32 cellular contexts compared by ENCODE assay signal in the genomic region with DNA sequence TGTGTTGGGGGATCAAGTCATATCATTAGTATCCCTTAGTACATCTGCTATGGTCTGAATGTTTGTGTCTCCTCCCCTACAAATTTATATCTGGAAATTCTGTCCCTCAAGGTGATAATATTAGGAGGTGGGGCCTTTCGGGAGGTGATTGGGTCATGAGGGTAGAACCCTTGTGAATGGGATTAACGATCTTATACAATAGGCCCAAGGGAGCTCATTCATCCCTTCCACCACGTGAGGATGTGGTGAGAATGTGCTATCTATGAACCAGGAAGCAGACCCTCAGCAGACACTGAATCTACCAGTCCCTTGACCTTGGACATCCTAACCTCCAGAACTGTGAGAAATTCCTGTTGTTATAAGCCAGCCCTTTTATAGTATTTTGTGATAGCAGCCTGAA.
"Had no signal": no experiment of that assay in that cellular context is flagged by ENCODE, and none has a peak within 500 bp of the region (broad histone marks: within the 10 kb centered on the region; RNA-seq: fewer than 3 reads in every experiment).

No MANE protein-coding gene starts in this region.

- DNase-seq: activated effector memory CD4-positive, alpha-beta T cell treated with anti-CD3 and anti-CD28 coated beads, Interleukin-2, amount 50 U/mL, for 16 hours; activated effector memory CD4-positive, alpha-beta T cell treated with Interleukin-2 at 50 U/mL for 16 hours; activated gamma-delta T cell; activated gamma-delta T cell treated with Interleukin-2 at 50 U/mL for 16 hours; activated naive CD4-positive, alpha-beta T cell; activated naive CD4-positive, alpha-beta T cell treated with anti-CD3 and anti-CD28 coated beads for 36 hours; activated naive CD4-positive, alpha-beta T cell treated with anti-CD3 and anti-CD28 coated beads, Interleukin-2, amount 10 ng/mL, durations not matched to agents 7 days and 5 days; activated naive CD4-positive, alpha-beta T cell treated with anti-CD3 and anti-CD28 coated beads, Interleukin-2, amount 50 U/mL, for 16 hours; activated naive CD4-positive, alpha-beta T cell treated with Interleukin-2 at 50 U/mL for 16 hours; activated naive CD8-positive, alpha-beta T cell treated with anti-CD3 and anti-CD28 coated beads for 36 hours; activated naive CD8-positive, alpha-beta T cell treated with anti-CD3 and anti-CD28 coated beads, Interleukin-2, amount 10 ng/mL, durations not matched to agents 7 days and 5 days; activated naive CD8-positive, alpha-beta T cell treated with anti-CD3 and anti-CD28 coated beads, Interleukin-2, amount 50 U/mL, for 24 hours; activated T-cell treated with anti-CD3 and anti-CD28 coated beads, Interleukin-2, amount 50 U/mL, for 24 hours; activated T-cell treated with anti-CD3 and anti-CD28 coated beads, Interleukin-2, amount 50 U/mL, for 4 hours; activated T-cell treated with anti-CD3 and anti-CD28 coated beads, Interleukin-2, amount 50 U/mL, for 48 hours; activated T-cell treated with anti-CD3 and anti-CD28 coated beads, Interleukin-2, amount 50 U/mL, for 72 hours; adrenal gland; amniotic stem cell; amygdala; anterior cingulate cortex; aorta; body of pancreas; brain microvascular endothelial cell; caudate nucleus; central memory CD4-positive, alpha-beta T cell; cerebellar nuclear complex had no signal

- H3K36me3 ChIP-seq: adrenal gland, ascending aorta, brain microvascular endothelial cell, breast epithelium, cardiac muscle cell had no signal

- H3K4me1 ChIP-seq: ascending aorta, breast epithelium had no signal

- H3K9me3 ChIP-seq: adrenal gland, ascending aorta, body of pancreas, breast epithelium had no signal

- H3K27ac ChIP-seq: adrenal gland, ascending aorta, brain microvascular endothelial cell, breast epithelium, cardiac muscle cell had no signal

- FAIRE-seq: astrocyte had no signal

- H3K4me3 ChIP-seq: adrenal gland, ascending aorta, body of pancreas, breast epithelium, cardiac muscle cell had no signal

- ATAC-seq: activated naive CD4-positive, alpha-beta T cell treated with anti-CD3 and anti-CD28 coated beads, Interleukin-2, amount 50 U/mL, for 72 hours; activated naive CD8-positive, alpha-beta T cell treated with anti-CD3 and anti-CD28 coated beads, Interleukin-2, amount 50 U/mL, for 24 hours; activated T-cell treated with anti-CD3 and anti-CD28 coated beads, Interleukin-2, amount 50 U/mL, for 4 hours; activated T-cell treated with anti-CD3 and anti-CD28 coated beads, Interleukin-2, amount 50 U/mL, for 72 hours; activated T-helper 17 cell treated with anti-CD3 and anti-CD28 coated beads, Interleukin-2, amount 50 U/mL, for 72 hours; body of pancreas had no signal

- H3K27me3 ChIP-seq: adrenal gland, ascending aorta, body of pancreas, brain microvascular endothelial cell had no signal
